ENCODE assay signal across 18 cellular contexts in the genomic region with DNA sequence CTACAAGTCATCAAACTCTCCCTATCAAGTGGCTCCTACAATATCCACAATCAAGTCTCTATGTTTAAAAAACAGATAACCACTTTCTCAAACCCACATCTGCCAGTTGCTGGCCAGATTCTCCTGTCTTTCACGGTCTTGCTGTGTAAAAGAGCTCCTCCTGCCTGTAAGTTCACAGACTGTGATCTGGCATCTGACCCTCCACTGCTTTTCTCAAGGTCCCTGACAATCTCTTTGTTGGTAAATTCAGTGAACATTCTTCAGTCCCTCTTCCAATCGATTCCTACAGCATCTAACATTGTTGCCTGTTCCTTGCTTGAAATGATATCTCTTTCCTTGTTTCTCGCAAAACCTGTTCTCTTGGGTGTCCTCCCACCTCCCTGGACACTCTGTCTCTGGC. TPM values are rescaled to one million over a fixed set of nuclear protein-coding genes. Genes with fewer than 3 reads are reported as not detected.
DNase-seq lines count a peak whose midpoint lies in the region; ATAC-seq and TF ChIP-seq lines count a peak whose summit lies in the region.
"Had no signal": no experiment of that assay in that cellular context is flagged by ENCODE, and none has a peak within 500 bp of the region (broad histone marks: within the 10 kb centered on the region; RNA-seq: fewer than 3 reads in every experiment).

No MANE protein-coding gene starts in this region.

- peaks cover 61% of the 10 kb centered on the region for H3K4me1 ChIP-seq in left ventricle myocardium inferior
- H3K4me1 ChIP-seq: gastroesophageal sphincter, suprapubic skin had no signal

- intact Hi-C loops in left ventricle myocardium inferior (cut with micrococcal nuclease): no loop called here
- intact Hi-C loops in Right ventricle myocardium inferior (cut with DNase I): loop anchor here (5.0 kb wide), 3 partner anchors 65 to 110 kb away; partner anchors contain the start of genes NDUFA5 and WASL

- H3K4me1 Mint-ChIP-seq in glutamatergic neuron (ENCODE audit: low read depth, unreplicated experiment): peaks cover 10% of the 10 kb centered on the region
- peaks cover 9% of the 10 kb centered on the region for H3K4me1 Mint-ChIP-seq in type B pancreatic cell (ENCODE audit: unreplicated experiment)

- H3K9me3 ChIP-seq in left ventricle myocardium inferior (replicated peaks): no peaks in the 10 kb centered on the region
- H3K9me3 ChIP-seq: gastroesophageal sphincter, SJCRH30, suprapubic skin had no signal

- no peak overlapping the region for H3K4me3 Mint-ChIP-seq in glutamatergic neuron (ENCODE audit: unreplicated experiment)
- H3K4me3 Mint-ChIP-seq in type B pancreatic cell: no peak overlapping the region
- H3K4me3 Mint-ChIP-seq: brain had no signal

- ATAC-seq in Right ventricle myocardium inferior (no peak), GM21529 (IDR thresholded peaks at IDR 0.05; ENCODE audit: unreplicated experiment) (no peak), GM18861 (IDR thresholded peaks at IDR 0.05; ENCODE audit: unreplicated experiment) (no peak)
- ATAC-seq: gastroesophageal sphincter had no signal

- H3K27ac Mint-ChIP-seq in glutamatergic neuron (ENCODE audit: unreplicated experiment) (peak overlapping the region; percentile 14), type B pancreatic cell (no peak overlapping the region)
- H3K27ac Mint-ChIP-seq: brain had no signal

- H3K4me3 ChIP-seq in left ventricle myocardium inferior: peak overlapping the region; percentile 33
- H3K4me3 ChIP-seq: gastroesophageal sphincter, SJCRH30, suprapubic skin had no signal

- H3K36me3 Mint-ChIP-seq in glutamatergic neuron (ENCODE audit: unreplicated experiment): no peaks in the 10 kb centered on the region
- H3K36me3 Mint-ChIP-seq in type B pancreatic cell: no peaks in the 10 kb centered on the region
- H3K36me3 Mint-ChIP-seq: brain had no signal

- DNase-seq in left ventricle myocardium inferior (no peak), Right ventricle myocardium inferior (ENCODE audit: missing footprints) (no peak), RPMI7951 (ENCODE audit: low read depth) (peak; percentile 24), glutamatergic neuron (no peak), type B pancreatic cell (ENCODE audit: extremely low spot score, unreplicated experiment) (no peak)
- DNase-seq in activated T-cell treated with anti-CD3 and anti-CD28 coated beads, Interleukin-2, amount 50 U/mL, for 48 hours: no peak
- DNase-seq: activated naive CD4-positive, alpha-beta T cell; effector memory CD4-positive, alpha-beta T cell; NCI-H187; NCI-H774; SJCRH30 had no signal

- peak overlapping the region; percentile 56 for H3K27ac ChIP-seq in left ventricle myocardium inferior (replicated peaks)
- H3K27ac ChIP-seq: gastroesophageal sphincter, SJCRH30, suprapubic skin had no signal

- H3K27me3 Mint-ChIP-seq in glutamatergic neuron (ENCODE audit: unreplicated experiment) (no peaks in the 10 kb centered on the region), type B pancreatic cell (no peaks in the 10 kb centered on the region)
- H3K27me3 Mint-ChIP-seq: brain had no signal

- H3K36me3 ChIP-seq in left ventricle myocardium inferior: no peaks in the 10 kb centered on the region
- H3K36me3 ChIP-seq: gastroesophageal sphincter, SJCRH30, suprapubic skin had no signal

- TF ChIP-seq CTCF in left ventricle myocardium inferior (IDR thresholded peaks at IDR 0.05; ENCODE audit: borderline replicate concordance): peak; percentile 28
- no peak for TF ChIP-seq CTCF in glutamatergic neuron (IDR thresholded peaks at IDR 0.05; ENCODE audit: partially characterized antibody, unreplicated experiment)
- peak; percentile 17 for TF ChIP-seq CTCF in type B pancreatic cell (conservative IDR thresholded peaks at IDR 0.05)

- no peaks in the 10 kb centered on the region for H3K27me3 ChIP-seq in left ventricle myocardium inferior (ENCODE audit: low read depth)
- H3K27me3 ChIP-seq: SJCRH30, suprapubic skin had no signal

- H3K9me3 Mint-ChIP-seq in glutamatergic neuron (ENCODE audit: unreplicated experiment) (no peaks in the 10 kb centered on the region), type B pancreatic cell (no peaks in the 10 kb centered on the region)
- H3K9me3 Mint-ChIP-seq: brain had no signal

RNA-seq across cellular contexts. Expression of gene LMOD2, which starts 18.5 kb away (rescaled TPM):
- total RNA-seq in left ventricle myocardium inferior (888 TPM), Right ventricle myocardium inferior (492 TPM), glutamatergic neuron (ENCODE audit: unreplicated experiment) (not detected), type B pancreatic cell (ENCODE audit: low replicate concordance) (0.19 TPM in 1 of 2 replicates, not detected in the other)
- total RNA-seq in RPMI7951 (2014; rRNA removed; shearing (Covaris generic)): not detected in 2 replicates
- total RNA-seq: gastroesophageal sphincter, mucosa of gallbladder, suprapubic skin had no signal

RNA-seq across cellular contexts. Expression of gene ASB15, which starts 35.6 kb away (rescaled TPM):
- 76.8 TPM for total RNA-seq in left ventricle myocardium inferior
- total RNA-seq in Right ventricle myocardium inferior: 77.3 TPM
- 0.12 TPM in 1 of 2 replicates, not detected in the other for total RNA-seq in RPMI7951 (2014; rRNA removed; shearing (Covaris generic))
- not detected for total RNA-seq in glutamatergic neuron (ENCODE audit: unreplicated experiment)
- total RNA-seq in type B pancreatic cell (ENCODE audit: low replicate concordance): not detected in 2 replicates
- total RNA-seq: gastroesophageal sphincter, mucosa of gallbladder, pulmonary artery endothelial cell, SJCRH30, suprapubic skin had no signal

Comparison
In these comparisons a context has a peak if more than half of its experiments do, and no peak if none do; other contexts are left out.
1. RNA of gene LMOD2, which starts 18.5 kb away (total RNA-seq): 888 TPM in left ventricle myocardium inferior (single experiment) and 492 TPM in Right ventricle myocardium inferior (single experiment); 0.19 TPM in type B pancreatic cell, not detected in RPMI7951 and not detected in glutamatergic neuron (single experiment); every median in the first group is over 100 times any median in the second.
2. RNA of gene ASB15, which starts 35.6 kb away (total RNA-seq): 77.3 TPM in Right ventricle myocardium inferior (single experiment) and 76.8 TPM in left ventricle myocardium inferior (single experiment); 0.12 TPM in RPMI7951, not detected in glutamatergic neuron (single experiment) and not detected in type B pancreatic cell; every median in the first group is over 10 times any median in the second.